In genomic region chr6:123091091-123091895, GRCh38 we compare ENCODE assay signal across 14 cellular contexts.
DNase-seq lines count a peak whose midpoint lies in the region; ATAC-seq, FAIRE-seq and TF ChIP-seq lines count a peak whose summit lies in the region.
"Had no signal": no experiment of that assay in that cellular context is flagged by ENCODE, and none has a peak within 500 bp of the region (broad histone marks: within the 10 kb centered on the region; RNA-seq: fewer than 3 reads in every experiment).

No MANE protein-coding gene starts in this region.

- H3K36me3 ChIP-seq in kidney (ENCODE audit: control insufficient read depth in 1 of 2, insufficient read depth in 2 of 2, low read length in 2 of 2) = no peaks in the 10 kb centered on the region
- H3K36me3 ChIP-seq: gastroesophageal sphincter, right lobe of liver had no signal

- no peaks in the 10 kb centered on the region for H3K4me1 ChIP-seq in kidney (ENCODE audit: control insufficient read depth in 1 of 2, insufficient read depth in 1 of 2, low read depth in 1 of 2, low read length in 2 of 2)
- H3K4me1 ChIP-seq: gastroesophageal sphincter, right lobe of liver had no signal

- FAIRE-seq in kidney (lab: Jason Lieb, UNC) = no peak

- peak overlapping the region; percentile 24 for H3K27ac Mint-ChIP-seq in progenitor cell of endocrine pancreas
- H3K27ac Mint-ChIP-seq: memory B cell had no signal

- no peaks in the 10 kb centered on the region for H3K27me3 Mint-ChIP-seq in progenitor cell of endocrine pancreas
- H3K27me3 Mint-ChIP-seq: memory B cell had no signal

- no peaks in the 10 kb centered on the region for H3K9me3 Mint-ChIP-seq in progenitor cell of endocrine pancreas (ENCODE audit: low read depth)

- intact Hi-C loops in kidney (cut with DNase I) = no loop called here

- no peak overlapping the region for H3K4me3 ChIP-seq in kidney (ENCODE audit: low read length in 2 of 2)
- H3K4me3 ChIP-seq: gastroesophageal sphincter, GM23248, right lobe of liver had no signal

- TF ChIP-seq CTCF in progenitor cell of endocrine pancreas (IDR thresholded peaks at IDR 0.05; ENCODE audit: unreplicated experiment) = no peak
- TF ChIP-seq CTCF in kidney (IDR thresholded peaks at IDR 0.05; ENCODE audit: borderline replicate concordance, extremely low read depth, insufficient read depth) = no peak

- H3K9me3 ChIP-seq in kidney (ENCODE audit: control insufficient read depth in 1 of 2, low read length in 2 of 2) = no peaks in the 10 kb centered on the region
- H3K9me3 ChIP-seq: gastroesophageal sphincter, right lobe of liver had no signal

- DNase-seq in DMS53 (lab: John Stamatoyannopoulos, UW) (peak; percentile 82), RKO (ENCODE audit: low spot score) (peak; percentile 43), progenitor cell of endocrine pancreas (ENCODE audit: low spot score, unreplicated experiment) (no peak), kidney (no peak), NCI-H2107 (lab: John Stamatoyannopoulos, UW) (no peak), hippocampal formation (lab: John Stamatoyannopoulos, UW) (no peak)
- DNase-seq in stimulated activated CD4-positive, alpha-beta T cell treated with anti-CD3 and anti-CD28 coated beads, Interleukin-12 subunit alpha, Interleukin-12 subunit beta, amount 100 ng/mL, for 4 hours = no peak
- DNase-seq: GM23248, NCI-H526 treated with DMSO at 0.1 percent for 48 hours, right lobe of liver had no signal

- H3K9ac ChIP-seq in kidney (ENCODE audit: low read length in 2 of 2) = no peak overlapping the region
- H3K9ac ChIP-seq: GM23248, KMS-11 had no signal

- H3K36me3 Mint-ChIP-seq in progenitor cell of endocrine pancreas (ENCODE audit: insufficient read depth) = no peaks in the 10 kb centered on the region
- H3K36me3 Mint-ChIP-seq: memory B cell had no signal

- peak; percentile 38 for ATAC-seq in esophagus mucosa
- ATAC-seq: gastroesophageal sphincter had no signal

- no peak overlapping the region for H3K27ac ChIP-seq in kidney (ENCODE audit: low read depth in 2 of 2, low read length in 2 of 2)
- H3K27ac ChIP-seq: gastroesophageal sphincter, GM23248, KMS-11, right lobe of liver had no signal

- H3K4me3 Mint-ChIP-seq in progenitor cell of endocrine pancreas (ENCODE audit: low read depth) = no peak overlapping the region
- H3K4me3 Mint-ChIP-seq: memory B cell had no signal

- peaks cover 15% of the 10 kb centered on the region for H3K4me1 Mint-ChIP-seq in progenitor cell of endocrine pancreas (ENCODE audit: low read depth)
- H3K4me1 Mint-ChIP-seq: memory B cell had no signal

Comparison
In these comparisons a context has a peak if more than half of its experiments do, and no peak if none do; other contexts are left out.
1. DNase-seq: peak in DMS53 (single experiment) and RKO (single experiment); none in progenitor cell of endocrine pancreas (single experiment), stimulated activated CD4-positive, alpha-beta T cell treated with anti-CD3 and anti-CD28 coated beads, Interleukin-12 subunit alpha, Interleukin-12 subunit beta, amount 100 ng/mL, for 4 hours (single experiment), kidney (single experiment), NCI-H2107 (single experiment) and hippocampal formation (0 of 2).